Comparison of ENCODE assay signal across 17 cellular contexts in genomic region chr6:24033284-24033683, GRCh38.
DNase-seq lines count a peak whose midpoint lies in the region; ATAC-seq and TF ChIP-seq lines count a peak whose summit lies in the region.
"Had no signal": no experiment of that assay in that cellular context is flagged by ENCODE, and none has a peak within 500 bp of the region (broad histone marks: within the 10 kb centered on the region; RNA-seq: fewer than 3 reads in every experiment).

No MANE protein-coding gene starts in this region.

- TF ChIP-seq CTCF in right atrium auricular region (IDR thresholded peaks at IDR 0.05) (no peak), endodermal cell (conservative IDR thresholded peaks at IDR 0.05) (peak; percentile 26), nephron (IDR thresholded peaks at IDR 0.05; ENCODE audit: unreplicated experiment in 3 of 3) (no peak), type B pancreatic cell (conservative IDR thresholded peaks at IDR 0.05) (peak; percentile 22)

- intact Hi-C loops in left ventricle myocardium superior (cut with micrococcal nuclease) = no loop called here

- H3K9ac ChIP-seq in endodermal cell (ENCODE audit: extremely low read depth, low read length, poor library complexity, severe bottlenecking) = no peak overlapping the region

- H3K36me3 ChIP-seq in right atrium auricular region = no peaks in the 10 kb centered on the region
- no peaks in the 10 kb centered on the region for H3K36me3 ChIP-seq in endodermal cell (ENCODE audit: control insufficient read depth, insufficient read depth, low read length)

- peaks cover 0 to 2% of the 10 kb centered on the region in 2 donors for H3K9me3 ChIP-seq in right atrium auricular region
- H3K9me3 ChIP-seq in endodermal cell (ENCODE audit: control insufficient read depth, low read length) = no peaks in the 10 kb centered on the region

- no peak overlapping the region for H3K4me3 ChIP-seq in right atrium auricular region
- H3K4me3 ChIP-seq in endodermal cell (ENCODE audit: low read length) = no peak overlapping the region

- H3K27me3 ChIP-seq in right atrium auricular region (no peaks in the 10 kb centered on the region), endodermal cell (ENCODE audit: control insufficient read depth, insufficient read depth, low read length, poor library complexity, severe bottlenecking) (no peaks in the 10 kb centered on the region)

- H3K4me3 Mint-ChIP-seq in endodermal cell (no peak overlapping the region), nephron (no peak overlapping the region), type B pancreatic cell (no peak overlapping the region)

- no peaks in the 10 kb centered on the region for H3K36me3 Mint-ChIP-seq in endodermal cell (ENCODE audit: low read depth)
- no peaks in the 10 kb centered on the region for H3K36me3 Mint-ChIP-seq in nephron (ENCODE audit: low read depth)
- H3K36me3 Mint-ChIP-seq in type B pancreatic cell = peaks cover 4% of the 10 kb centered on the region

- H3K4me1 Mint-ChIP-seq in endodermal cell (peaks cover 4% of the 10 kb centered on the region), nephron (peaks cover 31% of the 10 kb centered on the region), type B pancreatic cell (ENCODE audit: unreplicated experiment) (no peaks in the 10 kb centered on the region)

- 82% methylated on average over 3 of the region's 3 CpGs; no CpG with 5 or more reads in 1 of the 2 experiments for WGBS in endodermal cell (ENCODE audit: insufficient coverage in 1 of 2, insufficient read length in 1 of 2), 2 experiments

- H3K27ac Mint-ChIP-seq in endodermal cell = no peak overlapping the region
- H3K27ac Mint-ChIP-seq in nephron = peak overlapping the region; percentile 16 to 82 (median 69)
- peak overlapping the region; percentile 8 for H3K27ac Mint-ChIP-seq in type B pancreatic cell

- H3K27ac ChIP-seq in right atrium auricular region = no peak overlapping the region
- no peak overlapping the region for H3K27ac ChIP-seq in endodermal cell (ENCODE audit: low read depth, low read length)
- H3K27ac ChIP-seq: C4-2B, HL-60 had no signal

- H3K9me3 Mint-ChIP-seq in endodermal cell = peaks cover 13% of the 10 kb centered on the region
- peaks cover 37% of the 10 kb centered on the region for H3K9me3 Mint-ChIP-seq in nephron
- H3K9me3 Mint-ChIP-seq in type B pancreatic cell = peaks cover 10% of the 10 kb centered on the region

- no peak for DNase-seq in left ventricle myocardium superior
- DNase-seq in right atrium auricular region (ENCODE audit: low spot score) = no peak
- no peak for DNase-seq in endodermal cell
- no peak for DNase-seq in type B pancreatic cell (ENCODE audit: extremely low spot score, unreplicated experiment)
- DNase-seq in RPMI8226 = no peak
- DNase-seq in activated CD8-positive, alpha-beta memory T cell treated with anti-CD3 and anti-CD28 coated beads for 24 hours = no peak
- DNase-seq: Calu3, DMS79 treated with DMSO at 0.1 percent for 48 hours, KBM-7, NCI-H146, NCI-H2081 treated with DMSO at 0.1 percent for 48 hours, NCI-H446, NCI-H774 had no signal

- no peaks in the 10 kb centered on the region for H3K4me1 ChIP-seq in right atrium auricular region
- no peaks in the 10 kb centered on the region for H3K4me1 ChIP-seq in endodermal cell (ENCODE audit: control insufficient read depth, insufficient read depth, low read length)

- H3K27me3 Mint-ChIP-seq in endodermal cell (ENCODE audit: insufficient read depth) (no peaks in the 10 kb centered on the region), nephron (ENCODE audit: low read depth) (peaks cover 4% of the 10 kb centered on the region), type B pancreatic cell (no peaks in the 10 kb centered on the region)

- ATAC-seq in left ventricle myocardium superior (peak; percentile 50), GM21367 (IDR thresholded peaks at IDR 0.05; ENCODE audit: unreplicated experiment) (no peak)

Comparison
In these comparisons a context has a peak if more than half of its experiments do, and no peak if none do; other contexts are left out.
1. CTCF ChIP-seq: peak in endodermal cell (single experiment) and type B pancreatic cell (single experiment); none in right atrium auricular region (0 of 2) and nephron (0 of 3).